ENCODE assay signal across 8 cellular contexts in genomic region chr22:40044102-40044869, GRCh38. TPM values are rescaled to one million over a fixed set of nuclear protein-coding genes. Genes with fewer than 3 reads are reported as not detected.
DNase-seq lines count a peak whose midpoint lies in the region; ATAC-seq and TF ChIP-seq lines count a peak whose summit lies in the region.

No MANE protein-coding gene starts in this region.

- H3K4me1 Mint-ChIP-seq in activated naive CD8-positive, alpha-beta T cell treated with anti-CD3 and anti-CD28 coated beads for 36 hours, result peaks cover 23% of the 10 kb centered on the region

- peak; percentile 87 for ATAC-seq in HG02642 (IDR thresholded peaks at IDR 0.05; ENCODE audit: poor library complexity, unreplicated experiment)

- H3K36me3 Mint-ChIP-seq in activated naive CD8-positive, alpha-beta T cell treated with anti-CD3 and anti-CD28 coated beads for 36 hours, result no peaks in the 10 kb centered on the region

- H3K27ac ChIP-seq in temporal lobe (ENCODE audit: low read depth, low read length), result peak overlapping the region; percentile 97

- TF ChIP-seq POLR2A in GM10847 (IDR thresholded peaks at IDR 0.05; ENCODE audit: extremely low read depth, insufficient read length), result peak; percentile 66

- peaks cover 9% of the 10 kb centered on the region for H3K27me3 Mint-ChIP-seq in activated naive CD8-positive, alpha-beta T cell treated with anti-CD3 and anti-CD28 coated beads for 36 hours

- H3K9me3 Mint-ChIP-seq in activated naive CD8-positive, alpha-beta T cell treated with anti-CD3 and anti-CD28 coated beads for 36 hours, result no peaks in the 10 kb centered on the region

- DNase-seq in NCI-H1105 (lab: John Stamatoyannopoulos, UW), result peak; percentile 99
- peak; percentile 94 for DNase-seq in SKM-1 (lab: John Stamatoyannopoulos, UW; ENCODE audit: unreplicated experiment)
- DNase-seq in activated naive CD8-positive, alpha-beta T cell treated with anti-CD3 and anti-CD28 coated beads for 36 hours, result peak; percentile 97
- peak; percentile 98 for DNase-seq in glomerular visceral epithelial cell (ENCODE audit: extremely low spot score)
- DNase-seq in occipital lobe (lab: John Stamatoyannopoulos, UW), result peak; percentile 96

- peak overlapping the region; percentile 99 for H3K27ac Mint-ChIP-seq in activated naive CD8-positive, alpha-beta T cell treated with anti-CD3 and anti-CD28 coated beads for 36 hours

- peak overlapping the region; percentile 96 for H3K4me3 Mint-ChIP-seq in activated naive CD8-positive, alpha-beta T cell treated with anti-CD3 and anti-CD28 coated beads for 36 hours

RNA-seq across cellular contexts. Expression of gene FAM83F, which starts 49.5 kb away (rescaled TPM):
- total RNA-seq in activated naive CD8-positive, alpha-beta T cell treated with anti-CD3 and anti-CD28 coated beads for 36 hours, result 1 to 10 TPM; 3.4 to 3.6 TPM
- total RNA-seq in occipital lobe, result 0.78 TPM
- 0.25 TPM for total RNA-seq in temporal lobe

Comparison
In these comparisons a context has a peak if more than half of its experiments do, and no peak if none do; other contexts are left out.
1. Peak in every context shown above with its lines: DNase-seq, ATAC-seq and H3K27ac ChIP-seq.